19 cellular contexts compared by ENCODE assay signal in the genomic region with DNA sequence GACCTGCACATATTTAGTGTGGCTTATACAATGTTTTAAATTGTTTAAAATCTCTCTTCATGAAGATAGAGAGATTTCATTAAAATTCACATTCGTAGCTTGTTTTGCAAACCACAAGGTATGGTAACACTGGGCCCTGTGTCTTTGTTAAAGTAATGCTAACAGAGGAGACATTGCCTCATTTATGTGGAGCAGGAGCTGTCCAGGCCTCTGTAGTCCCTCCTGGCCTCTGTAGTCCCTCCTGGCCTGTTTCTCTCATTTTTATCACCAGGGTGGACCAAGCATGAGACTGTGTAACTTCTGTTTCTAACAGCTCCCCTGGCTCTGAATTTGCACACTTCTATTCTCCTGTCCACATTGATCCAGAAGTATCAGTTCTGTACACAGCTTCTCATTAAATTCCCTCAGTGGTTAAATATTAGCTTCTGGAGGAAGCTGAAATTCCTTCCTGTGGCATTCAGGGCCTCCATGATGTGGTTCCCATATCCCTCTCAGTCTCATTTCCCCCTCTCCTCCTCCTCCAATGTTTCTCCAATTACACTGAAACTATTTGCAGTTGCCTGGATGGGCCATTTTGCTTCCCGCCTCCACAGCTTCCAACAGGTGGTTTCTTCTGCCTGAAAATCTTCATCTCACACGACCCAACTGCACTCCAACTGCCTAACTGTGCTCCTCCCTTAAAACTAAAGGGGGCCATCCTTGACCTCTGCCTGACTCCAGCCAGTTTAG.
A peak's percentile ranks its signal among the peaks of the same experiment; 100 is the strongest.
DNase-seq lines count a peak whose midpoint lies in the region; ATAC-seq, FAIRE-seq and TF ChIP-seq lines count a peak whose summit lies in the region.
"Had no signal": no experiment of that assay in that cellular context is flagged by ENCODE, and none has a peak within 500 bp of the region (broad histone marks: within the 10 kb centered on the region; RNA-seq: fewer than 3 reads in every experiment).

No MANE protein-coding gene starts in this region.

- intact Hi-C loops in CD4-positive, alpha-beta T cell (cut with DNase I, micrococcal nuclease) = no loop called here

- H3K9me3 ChIP-seq in CD4-positive, alpha-beta T cell (ENCODE audit: control insufficient read depth, low read length) = no peaks in the 10 kb centered on the region
- H3K9me3 ChIP-seq in HEK293 (ENCODE audit: control insufficient read depth, insufficient read depth, low read depth, low read length) = no peaks in the 10 kb centered on the region
- H3K9me3 ChIP-seq: mucosa of descending colon, prostate gland had no signal

- no peak overlapping the region for H3K4me3 Mint-ChIP-seq in CD4-positive, alpha-beta T cell
- no peak overlapping the region for H3K4me3 Mint-ChIP-seq in naive B cell
- H3K4me3 Mint-ChIP-seq: activated CD4-positive, alpha-beta T cell treated with anti-CD3 and anti-CD28 coated beads for 36 hours; activated T-cell treated with anti-CD3 and anti-CD28 coated beads, Interleukin-2, amount 50 U/mL, for 72 hours; type B pancreatic cell had no signal

- CTCF ChIA-PET in CD4-positive, alpha-beta T cell (lab: Charles Lee) = interaction anchor here (3.9 kb wide), 1 partner anchor 41 kb away, joined by 21 read pairs; no protein-coding TSS in a partner anchor
- CTCF ChIA-PET in HEK293 (lab: Yijun Ruan, JAX) = interaction anchor here (0.6 to 1.0 kb wide), 5 partner anchors 24 to 1894 kb away, joined by 3 read pairs; no protein-coding TSS in a partner anchor

- no peaks in the 10 kb centered on the region for H3K27me3 ChIP-seq in CD4-positive, alpha-beta T cell (ENCODE audit: control insufficient read depth, insufficient read depth, low read length)
- H3K27me3 ChIP-seq: foreskin keratinocyte had no signal

- no peak for TF ChIP-seq CTCF in CD4-positive, alpha-beta T cell (IDR thresholded peaks at IDR 0.05)
- TF ChIP-seq CTCF in HEK293 (tag by site-specific recombination; IDR thresholded peaks at IDR 0.05) (no peak), choroid plexus epithelial cell (conservative IDR thresholded peaks at IDR 0.05; ENCODE audit: low read depth, low read length) (no peak)

- H3K4me1 ChIP-seq in HEK293 (ENCODE audit: control insufficient read depth, insufficient read depth, low read length) = peaks cover 4% of the 10 kb centered on the region; the same call in 1 of the 2 replicates
- H3K4me1 ChIP-seq: prostate gland had no signal

- H3K4me1 Mint-ChIP-seq in CD4-positive, alpha-beta T cell (ENCODE audit: low read depth) = peaks cover 51% of the 10 kb centered on the region
- peaks cover 30 to 32% (median 30%) of the 10 kb centered on the region in 3 donors for H3K4me1 Mint-ChIP-seq in naive B cell

- no peaks in the 10 kb centered on the region for H3K9me3 Mint-ChIP-seq in CD4-positive, alpha-beta T cell
- no peaks in the 10 kb centered on the region for H3K9me3 Mint-ChIP-seq in naive B cell
- H3K9me3 Mint-ChIP-seq: activated T-cell treated with anti-CD3 and anti-CD28 coated beads, Interleukin-2, amount 50 U/mL, for 72 hours; type B pancreatic cell had no signal

- peak overlapping the region; percentile 41 for H3K27ac Mint-ChIP-seq in CD4-positive, alpha-beta T cell
- H3K27ac Mint-ChIP-seq in naive B cell = peak overlapping the region in 4 of 6 donors; percentile 27 to 85 (median 57)
- H3K27ac Mint-ChIP-seq: activated CD4-positive, alpha-beta T cell treated with anti-CD3 and anti-CD28 coated beads for 36 hours; activated T-cell treated with anti-CD3 and anti-CD28 coated beads, Interleukin-2, amount 50 U/mL, for 72 hours; type B pancreatic cell had no signal

- no peak for FAIRE-seq in RCC 7860 (lab: Jason Lieb, UNC)
- FAIRE-seq: G401.6 had no signal

- H3K27me3 Mint-ChIP-seq in CD4-positive, alpha-beta T cell = no peaks in the 10 kb centered on the region
- no peaks in the 10 kb centered on the region for H3K27me3 Mint-ChIP-seq in naive B cell
- H3K27me3 Mint-ChIP-seq: activated CD4-positive, alpha-beta T cell treated with anti-CD3 and anti-CD28 coated beads for 36 hours; type B pancreatic cell had no signal

- H3K36me3 Mint-ChIP-seq in CD4-positive, alpha-beta T cell (ENCODE audit: low read depth) = peaks cover 59% of the 10 kb centered on the region
- H3K36me3 Mint-ChIP-seq in naive B cell = peaks cover 15 to 21% of the 10 kb centered on the region in 2 donors
- H3K36me3 Mint-ChIP-seq: type B pancreatic cell had no signal

- ATAC-seq in CD4-positive, alpha-beta T cell (ENCODE audit: poor library complexity) = no peak
- ATAC-seq in naive B cell (ENCODE audit: low read depth in 2 of 2) (no peak), HG02840 (IDR thresholded peaks at IDR 0.05; ENCODE audit: low FRiP score, unreplicated experiment) (no peak)
- ATAC-seq: activated CD4-positive, alpha-beta T cell treated with anti-CD3 and anti-CD28 coated beads for 36 hours; activated T-cell treated with anti-CD3 and anti-CD28 coated beads, Interleukin-2, amount 50 U/mL, for 72 hours; foreskin keratinocyte; mucosa of descending colon had no signal

- H3K27ac ChIP-seq in CD4-positive, alpha-beta T cell (ENCODE audit: low read depth, low read length) = no peak overlapping the region
- no peak overlapping the region for H3K27ac ChIP-seq in HEK293 (ENCODE audit: extremely low read depth, low read depth, low read length)
- H3K27ac ChIP-seq: foreskin keratinocyte, PC-9, prostate gland had no signal

- POLR2A ChIA-PET in CD4-positive, alpha-beta T cell (lab: Charles Lee) = interaction anchor here (0.6 kb wide), 1 partner anchor 624 kb away, joined by 3 read pairs; no protein-coding TSS in a partner anchor
- POLR2A ChIA-PET in HEK293 (lab: Yijun Ruan, JAX) = no interaction called here

- no peak overlapping the region for H3K4me3 ChIP-seq in HEK293 (ENCODE audit: low read depth, low read length)
- no peak overlapping the region for H3K4me3 ChIP-seq in choroid plexus epithelial cell (ENCODE audit: low read depth, low read length)
- H3K4me3 ChIP-seq: mucosa of descending colon, PC-9, prostate gland had no signal

- no peak for DNase-seq in CD4-positive, alpha-beta T cell
- DNase-seq in choroid plexus epithelial cell (ENCODE audit: low read depth) = peak; percentile 31
- DNase-seq in naive B cell = no peak
- DNase-seq in NCI-H2171 (lab: John Stamatoyannopoulos, UW) = no peak
- DNase-seq in GOT3 (lab: John Stamatoyannopoulos, UW) = no peak
- no peak for DNase-seq in RCC 7860 (ENCODE audit: low spot score)
- DNase-seq: activated CD4-positive, alpha-beta T cell treated with anti-CD3 and anti-CD28 coated beads for 36 hours; activated T-cell treated with anti-CD3 and anti-CD28 coated beads, Interleukin-2, amount 50 U/mL, for 72 hours; aorta; effector CD4-positive, alpha-beta T cell; foreskin keratinocyte; KG1; mucosa of descending colon; PC-9 had no signal

- H3K36me3 ChIP-seq in HEK293 (ENCODE audit: control insufficient read depth in 2 of 2, insufficient read depth in 1 of 2, low read length in 2 of 2) = peaks cover 0 to 22% of the 10 kb centered on the region in 2 experiments; a peak in 1 of 3 replicates
- H3K36me3 ChIP-seq: prostate gland had no signal

TF ChIP-seq in HEK293, 187 proteins besides CTCF, POLR2A, EP300 and RAD21:
- TF ChIP-seq, protein P1, sequence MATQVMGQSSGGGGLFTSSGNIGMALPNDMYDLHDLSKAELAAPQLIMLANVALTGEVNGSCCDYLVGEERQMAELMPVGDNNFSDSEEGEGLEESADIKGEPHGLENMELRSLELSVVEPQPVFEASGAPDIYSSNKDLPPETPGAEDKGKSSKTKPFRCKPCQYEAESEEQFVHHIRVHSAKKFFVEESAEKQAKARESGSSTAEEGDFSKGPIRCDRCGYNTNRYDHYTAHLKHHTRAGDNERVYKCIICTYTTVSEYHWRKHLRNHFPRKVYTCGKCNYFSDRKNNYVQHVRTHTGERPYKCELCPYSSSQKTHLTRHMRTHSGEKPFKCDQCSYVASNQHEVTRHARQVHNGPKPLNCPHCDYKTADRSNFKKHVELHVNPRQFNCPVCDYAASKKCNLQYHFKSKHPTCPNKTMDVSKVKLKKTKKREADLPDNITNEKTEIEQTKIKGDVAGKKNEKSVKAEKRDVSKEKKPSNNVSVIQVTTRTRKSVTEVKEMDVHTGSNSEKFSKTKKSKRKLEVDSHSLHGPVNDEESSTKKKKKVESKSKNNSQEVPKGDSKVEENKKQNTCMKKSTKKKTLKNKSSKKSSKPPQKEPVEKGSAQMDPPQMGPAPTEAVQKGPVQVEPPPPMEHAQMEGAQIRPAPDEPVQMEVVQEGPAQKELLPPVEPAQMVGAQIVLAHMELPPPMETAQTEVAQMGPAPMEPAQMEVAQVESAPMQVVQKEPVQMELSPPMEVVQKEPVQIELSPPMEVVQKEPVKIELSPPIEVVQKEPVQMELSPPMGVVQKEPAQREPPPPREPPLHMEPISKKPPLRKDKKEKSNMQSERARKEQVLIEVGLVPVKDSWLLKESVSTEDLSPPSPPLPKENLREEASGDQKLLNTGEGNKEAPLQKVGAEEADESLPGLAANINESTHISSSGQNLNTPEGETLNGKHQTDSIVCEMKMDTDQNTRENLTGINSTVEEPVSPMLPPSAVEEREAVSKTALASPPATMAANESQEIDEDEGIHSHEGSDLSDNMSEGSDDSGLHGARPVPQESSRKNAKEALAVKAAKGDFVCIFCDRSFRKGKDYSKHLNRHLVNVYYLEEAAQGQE (tag by site-specific recombination; IDR thresholded peaks at IDR 0.05) = peak; percentile 63; the same call in 1 of the 2 replicates
- TF ChIP-seq EGR2 (tag by site-specific recombination; IDR thresholded peaks at IDR 0.05; ENCODE audit: low read depth) (0 out of 2 replicates have a peak, but pooled peaks have one; percentile 15), GFI1B (tag by site-specific recombination; IDR thresholded peaks at IDR 0.05) (no peak), SCRT2 (tag by site-specific recombination; IDR thresholded peaks at IDR 0.05) (peak; percentile 97), ZNF664 (tag by site-specific recombination; IDR thresholded peaks at IDR 0.05) (no peak), SCRT1 (tag by site-specific recombination; IDR thresholded peaks at IDR 0.05; ENCODE audit: borderline replicate concordance) (peak; percentile 88), ZFHX2 (tag by site-specific recombination; conservative IDR thresholded peaks at IDR 0.05) (peak; percentile 29; the same call in 1 of the 2 replicates)
